In genomic region chr6:48111143-48111506, GRCh38 we compare ENCODE assay signal across 8 cellular contexts. TPM values are rescaled to one million over a fixed set of nuclear protein-coding genes. Genes with fewer than 3 reads are reported as not detected.
DNase-seq lines count a peak whose midpoint lies in the region; TF ChIP-seq lines count a peak whose summit lies in the region.

Gene PTCHD4 (minus strand): TSS chr6:48111197. CDS start chr6:48068957, 42,240 bp downstream.

- no peak for TF ChIP-seq POLR2A in Peyer's patch (IDR thresholded peaks at IDR 0.05)

- H3K27me3 ChIP-seq in muscle layer of duodenum (ENCODE audit: low read depth, low read length): no peaks in the 10 kb centered on the region
- H3K27me3 ChIP-seq in Peyer's patch: no peaks in the 10 kb centered on the region
- H3K27me3 ChIP-seq in CD4-positive, alpha-beta memory T cell (ENCODE audit: insufficient read depth, low read length): no peaks in the 10 kb centered on the region

- CTCF ChIA-PET in CD4-positive, alpha-beta memory T cell (lab: Charles Lee; ENCODE audit: partially characterized antibody): no interaction called here

- peaks cover 0 to under 1% of the 10 kb centered on the region in 2 donors for H3K9me3 ChIP-seq in muscle layer of duodenum (ENCODE audit: control insufficient read depth in 1 of 2, low read length in 2 of 2)
- no peaks in the 10 kb centered on the region for H3K9me3 ChIP-seq in Peyer's patch
- no peaks in the 10 kb centered on the region for H3K9me3 ChIP-seq in CD4-positive, alpha-beta memory T cell (ENCODE audit: control insufficient read depth in 1 of 2, low read length in 2 of 2)

- peak within 1 kb of the TSS; percentile 81 for H3K27ac Mint-ChIP-seq in chondrocyte (ENCODE audit: unreplicated experiment)
- no peak within 1 kb of the TSS for H3K27ac Mint-ChIP-seq in CD4-positive, alpha-beta memory T cell

- no peak for TF ChIP-seq CTCF in chondrocyte (IDR thresholded peaks at IDR 0.05)
- no peak for TF ChIP-seq CTCF in Peyer's patch (IDR thresholded peaks at IDR 0.05)

- H3K4me1 ChIP-seq in muscle layer of duodenum (ENCODE audit: control insufficient read depth in 1 of 2, insufficient read depth in 2 of 2, low read length in 2 of 2) (no peaks in the 10 kb centered on the region), Peyer's patch (no peaks in the 10 kb centered on the region)
- H3K4me1 ChIP-seq in CD4-positive, alpha-beta memory T cell (ENCODE audit: insufficient read depth, low read length): no peaks in the 10 kb centered on the region

- intact Hi-C loops in CD4-positive, alpha-beta memory T cell (cut with micrococcal nuclease): no loop called here

- peaks cover 7% of the 10 kb centered on the region for H3K4me1 Mint-ChIP-seq in chondrocyte (ENCODE audit: low read depth)
- no peaks in the 10 kb centered on the region for H3K4me1 Mint-ChIP-seq in CD4-positive, alpha-beta memory T cell

- H3K36me3 ChIP-seq in muscle layer of duodenum (ENCODE audit: control insufficient read depth in 1 of 2, insufficient read depth in 2 of 2, low read length in 2 of 2) (no peaks in the 10 kb centered on the region), Peyer's patch (no peaks in the 10 kb centered on the region)
- H3K36me3 ChIP-seq in CD4-positive, alpha-beta memory T cell (ENCODE audit: insufficient read depth, low read length): no peaks in the 10 kb centered on the region

- H3K4me3 ChIP-seq in muscle layer of duodenum (ENCODE audit: low read depth in 1 of 2, low read length in 2 of 2) (peak within 1 kb of the TSS; percentile 45 to 55), Peyer's patch (no peak within 1 kb of the TSS)
- no peak within 1 kb of the TSS for H3K4me3 ChIP-seq in CD4-positive, alpha-beta memory T cell (ENCODE audit: low read length in 2 of 2)

- no peaks in the 10 kb centered on the region for H3K27me3 Mint-ChIP-seq in chondrocyte (ENCODE audit: low read depth)
- no peaks in the 10 kb centered on the region for H3K27me3 Mint-ChIP-seq in CD4-positive, alpha-beta memory T cell

- no peaks in the 10 kb centered on the region for H3K36me3 Mint-ChIP-seq in chondrocyte (ENCODE audit: low read depth)
- no peaks in the 10 kb centered on the region for H3K36me3 Mint-ChIP-seq in CD4-positive, alpha-beta memory T cell

- H3K27ac ChIP-seq in muscle layer of duodenum (ENCODE audit: low read length) (peak within 1 kb of the TSS; percentile 56), Peyer's patch (no peak within 1 kb of the TSS)
- no peak within 1 kb of the TSS for H3K27ac ChIP-seq in CD4-positive, alpha-beta memory T cell (ENCODE audit: low read depth, low read length)

- peak within 1 kb of the TSS; percentile 59 for H3K4me3 Mint-ChIP-seq in chondrocyte (ENCODE audit: unreplicated experiment)
- no peak within 1 kb of the TSS for H3K4me3 Mint-ChIP-seq in CD4-positive, alpha-beta memory T cell

- DNase-seq in EL (peak; percentile 26), NCI-H2081 (lab: John Stamatoyannopoulos, UW) (peak; percentile 69 to 88), chondrocyte (ENCODE audit: low spot score) (no peak), Peyer's patch (no peak), cortex of kidney (lab: John Stamatoyannopoulos, UW) (no peak), GOT3 (lab: John Stamatoyannopoulos, UW) (no peak)
- DNase-seq in CD4-positive, alpha-beta memory T cell: no peak

- H3K9me3 Mint-ChIP-seq in chondrocyte (ENCODE audit: low read depth): peaks cover 4% of the 10 kb centered on the region
- H3K9me3 Mint-ChIP-seq in CD4-positive, alpha-beta memory T cell: peaks cover 0 to 7% (median 1%) of the 10 kb centered on the region in 8 donors

- POLR2A ChIA-PET in CD4-positive, alpha-beta memory T cell (lab: Charles Lee; ENCODE audit: partially characterized antibody): no interaction called here

RNA-seq across cellular contexts. Expression of gene PTCHD4, which starts in this region (rescaled TPM):
- 0.95 to 7.6 TPM (median 1.1 TPM) in 3 replicates for total RNA-seq in chondrocyte
- not detected for total RNA-seq in Peyer's patch
- not detected for total RNA-seq in CD4-positive, alpha-beta memory T cell
- polyA plus RNA-seq in CD4-positive, alpha-beta memory T cell: not detected

Comparison
In these comparisons a context has a peak if more than half of its experiments do, and no peak if none do; other contexts are left out.
1. DNase-seq: peak in EL (single experiment) and NCI-H2081 (2 of 2); none in chondrocyte (single experiment), Peyer's patch (0 of 3), cortex of kidney (single experiment), CD4-positive, alpha-beta memory T cell (0 of 5) and GOT3 (single experiment).
2. H3K4me3 ChIP-seq: peak in muscle layer of duodenum (2 of 2); none in Peyer's patch (0 of 4) and CD4-positive, alpha-beta memory T cell (0 of 2).